Comparison of ENCODE assay signal across 1 cellular context in the genomic region with DNA sequence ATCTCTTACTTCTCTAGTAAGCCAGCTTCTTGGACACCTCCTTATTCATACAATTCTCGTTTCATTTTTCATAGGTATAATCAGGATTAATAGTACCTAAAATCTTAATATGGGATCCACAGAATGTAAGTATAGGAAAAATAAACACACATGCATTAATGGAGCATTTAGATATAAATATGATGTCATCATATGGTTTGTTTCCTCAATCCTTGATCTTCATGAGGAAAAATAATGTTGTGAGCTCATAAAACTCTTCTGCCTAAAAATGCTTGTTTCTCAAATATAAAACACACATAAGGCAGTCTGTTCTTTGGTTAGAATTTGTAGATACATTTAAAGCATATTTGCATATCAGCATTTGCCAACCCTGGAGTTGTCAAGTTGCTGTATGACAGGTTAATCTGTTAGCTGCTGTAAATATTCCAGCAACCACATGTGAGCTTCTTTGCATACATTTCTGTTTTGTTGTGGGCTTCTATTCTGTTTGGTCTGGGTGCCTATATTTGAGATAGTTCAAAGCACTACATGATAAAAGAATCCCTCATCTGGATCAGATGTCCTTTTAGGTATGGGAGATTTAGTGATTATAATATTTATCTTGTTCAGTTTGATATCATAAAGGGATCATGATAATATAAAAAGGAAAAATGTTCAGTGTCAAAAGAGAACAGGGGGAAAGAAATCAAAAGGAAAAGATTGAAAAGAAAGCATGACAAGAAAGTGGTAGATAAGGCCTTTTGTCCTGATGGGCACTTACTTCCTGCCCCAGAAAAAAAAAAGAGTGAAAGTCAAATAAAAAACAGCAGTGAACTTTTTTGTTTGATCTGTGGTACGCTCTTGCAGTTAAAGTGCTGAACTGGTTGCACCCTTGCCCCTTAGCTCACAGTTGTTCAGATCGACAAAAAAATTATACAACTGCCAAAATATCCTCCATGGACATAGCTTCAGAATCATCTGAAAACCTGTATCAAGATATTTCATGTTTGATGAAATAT.
TF ChIP-seq lines count a peak whose summit lies in the region.

No MANE protein-coding gene starts in this region.

TF ChIP-seq in HepG2, 621 proteins besides CTCF, POLR2A, EP300 and RAD21 (continued from another document):
- TF ChIP-seq, protein P1, sequence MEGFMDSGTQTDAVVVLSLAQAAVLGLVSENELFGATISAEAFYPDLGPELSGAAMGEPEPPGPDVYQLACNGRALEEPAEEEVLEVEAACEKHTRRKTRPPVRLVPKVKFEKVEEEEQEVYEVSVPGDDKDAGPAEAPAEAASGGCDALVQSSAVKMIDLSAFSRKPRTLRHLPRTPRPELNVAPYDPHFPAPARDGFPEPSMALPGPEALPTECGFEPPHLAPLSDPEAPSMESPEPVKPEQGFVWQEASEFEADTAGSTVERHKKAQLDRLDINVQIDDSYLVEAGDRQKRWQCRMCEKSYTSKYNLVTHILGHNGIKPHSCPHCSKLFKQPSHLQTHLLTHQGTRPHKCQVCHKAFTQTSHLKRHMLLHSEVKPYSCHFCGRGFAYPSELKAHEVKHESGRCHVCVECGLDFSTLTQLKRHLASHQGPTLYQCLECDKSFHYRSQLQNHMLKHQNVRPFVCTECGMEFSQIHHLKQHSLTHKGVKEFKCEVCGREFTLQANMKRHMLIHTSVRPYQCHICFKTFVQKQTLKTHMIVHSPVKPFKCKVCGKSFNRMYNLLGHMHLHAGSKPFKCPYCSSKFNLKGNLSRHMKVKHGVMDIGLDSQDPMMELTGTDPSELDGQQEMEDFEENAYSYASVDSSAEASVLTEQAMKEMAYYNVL (CRISPR knock-in tag; IDR thresholded peaks at IDR 0.05; ENCODE audit: borderline replicate concordance) = peak; percentile 100
- TF ChIP-seq TSC22D2 (CRISPR knock-in tag; IDR thresholded peaks at IDR 0.05; ENCODE audit: borderline replicate concordance) (no peak), ZNF841 (CRISPR knock-in tag; IDR thresholded peaks at IDR 0.05; ENCODE audit: borderline replicate concordance) (no peak), GABPA (IDR thresholded peaks at IDR 0.05; ENCODE audit: low read depth, low read length) (no peak), GABPA (CRISPR knock-in tag; IDR thresholded peaks at IDR 0.05; ENCODE audit: low read depth) (peak; percentile 44; the same call in 1 of the 2 replicates), ATF1 (CRISPR knock-in tag; IDR thresholded peaks at IDR 0.05) (0 out of 2 replicates have a peak, but pooled peaks have one; percentile 15), ZNF337 (CRISPR knock-in tag; IDR thresholded peaks at IDR 0.05; ENCODE audit: borderline replicate concordance, low read depth) (no peak), JARID2 (CRISPR knock-in tag; IDR thresholded peaks at IDR 0.05; ENCODE audit: insufficient replicate concordance) (no peak), MEIS1 (CRISPR knock-in tag; IDR thresholded peaks at IDR 0.05; ENCODE audit: borderline replicate concordance) (0 out of 2 replicates have a peak, but pooled peaks have one; percentile 49), SAP130 (CRISPR knock-in tag; IDR thresholded peaks at IDR 0.05; ENCODE audit: low read depth) (peak; percentile 51; the same call in 1 of the 2 replicates), MTA3 (CRISPR knock-in tag; IDR thresholded peaks at IDR 0.05) (no peak), ZNF230 (CRISPR knock-in tag; IDR thresholded peaks at IDR 0.05) (peak; percentile 52; the same call in 1 of the 2 replicates), CREB1 (IDR thresholded peaks at IDR 0.05) (0 out of 2 replicates have a peak, but pooled peaks have one; percentile 10), CREB1 (CRISPR knock-in tag; IDR thresholded peaks at IDR 0.05) (no peak), ARNTL (CRISPR knock-in tag; IDR thresholded peaks at IDR 0.05) (peak; percentile 66; the same call in 1 of the 2 replicates), NR2F1 (CRISPR knock-in tag; IDR thresholded peaks at IDR 0.05) (peak in 1 of 2 experiments; percentile 51; a peak in 1 of 4 replicates), FOXJ3 (CRISPR knock-in tag; IDR thresholded peaks at IDR 0.05; ENCODE audit: borderline replicate concordance) (peak; percentile 25; the same call in 1 of the 2 replicates), ZNF619 (CRISPR knock-in tag; IDR thresholded peaks at IDR 0.05) (no peak), ZNF773 (CRISPR knock-in tag; IDR thresholded peaks at IDR 0.05; ENCODE audit: borderline replicate concordance) (no peak), BCL6 (CRISPR knock-in tag; IDR thresholded peaks at IDR 0.05) (peak; percentile 23; the same call in 1 of the 2 replicates), SOX13 (IDR thresholded peaks at IDR 0.05) (peak; percentile 82), SOX13 (CRISPR knock-in tag; conservative IDR thresholded peaks at IDR 0.05 in 1 of 2, IDR thresholded peaks at IDR 0.05 in 1 of 2) (peak in 1 of 2 experiments; percentile 93; a peak in 2 of 4 replicates)
- TF ChIP-seq, protein P2, sequence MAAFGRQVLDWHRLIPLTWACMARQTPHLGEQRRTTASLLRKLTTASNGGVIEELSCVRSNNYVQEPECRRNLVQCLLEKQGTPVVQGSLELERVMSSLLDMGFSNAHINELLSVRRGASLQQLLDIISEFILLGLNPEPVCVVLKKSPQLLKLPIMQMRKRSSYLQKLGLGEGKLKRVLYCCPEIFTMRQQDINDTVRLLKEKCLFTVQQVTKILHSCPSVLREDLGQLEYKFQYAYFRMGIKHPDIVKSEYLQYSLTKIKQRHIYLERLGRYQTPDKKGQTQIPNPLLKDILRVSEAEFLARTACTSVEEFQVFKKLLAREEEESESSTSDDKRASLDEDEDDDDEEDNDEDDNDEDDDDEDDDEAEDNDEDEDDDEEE (CRISPR knock-in tag; IDR thresholded peaks at IDR 0.05) = no peak
- TF ChIP-seq, protein P3, sequence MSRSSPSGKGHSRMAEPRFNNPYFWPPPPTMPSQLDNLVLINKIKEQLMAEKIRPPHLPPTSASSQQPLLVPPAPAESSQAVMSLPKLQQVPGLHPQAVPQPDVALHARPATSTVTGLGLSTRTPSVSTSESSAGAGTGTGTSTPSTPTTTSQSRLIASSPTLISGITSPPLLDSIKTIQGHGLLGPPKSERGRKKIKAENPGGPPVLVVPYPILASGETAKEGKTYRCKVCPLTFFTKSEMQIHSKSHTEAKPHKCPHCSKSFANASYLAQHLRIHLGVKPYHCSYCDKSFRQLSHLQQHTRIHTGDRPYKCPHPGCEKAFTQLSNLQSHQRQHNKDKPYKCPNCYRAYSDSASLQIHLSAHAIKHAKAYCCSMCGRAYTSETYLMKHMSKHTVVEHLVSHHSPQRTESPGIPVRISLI (CRISPR knock-in tag; IDR thresholded peaks at IDR 0.05; ENCODE audit: borderline replicate concordance) = peak; percentile 98
- TF ChIP-seq, protein P4, sequence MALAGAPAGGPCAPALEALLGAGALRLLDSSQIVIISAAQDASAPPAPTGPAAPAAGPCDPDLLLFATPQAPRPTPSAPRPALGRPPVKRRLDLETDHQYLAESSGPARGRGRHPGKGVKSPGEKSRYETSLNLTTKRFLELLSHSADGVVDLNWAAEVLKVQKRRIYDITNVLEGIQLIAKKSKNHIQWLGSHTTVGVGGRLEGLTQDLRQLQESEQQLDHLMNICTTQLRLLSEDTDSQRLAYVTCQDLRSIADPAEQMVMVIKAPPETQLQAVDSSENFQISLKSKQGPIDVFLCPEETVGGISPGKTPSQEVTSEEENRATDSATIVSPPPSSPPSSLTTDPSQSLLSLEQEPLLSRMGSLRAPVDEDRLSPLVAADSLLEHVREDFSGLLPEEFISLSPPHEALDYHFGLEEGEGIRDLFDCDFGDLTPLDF (CRISPR knock-in tag; IDR thresholded peaks at IDR 0.05) = no peak
- TF ChIP-seq, protein P5, sequence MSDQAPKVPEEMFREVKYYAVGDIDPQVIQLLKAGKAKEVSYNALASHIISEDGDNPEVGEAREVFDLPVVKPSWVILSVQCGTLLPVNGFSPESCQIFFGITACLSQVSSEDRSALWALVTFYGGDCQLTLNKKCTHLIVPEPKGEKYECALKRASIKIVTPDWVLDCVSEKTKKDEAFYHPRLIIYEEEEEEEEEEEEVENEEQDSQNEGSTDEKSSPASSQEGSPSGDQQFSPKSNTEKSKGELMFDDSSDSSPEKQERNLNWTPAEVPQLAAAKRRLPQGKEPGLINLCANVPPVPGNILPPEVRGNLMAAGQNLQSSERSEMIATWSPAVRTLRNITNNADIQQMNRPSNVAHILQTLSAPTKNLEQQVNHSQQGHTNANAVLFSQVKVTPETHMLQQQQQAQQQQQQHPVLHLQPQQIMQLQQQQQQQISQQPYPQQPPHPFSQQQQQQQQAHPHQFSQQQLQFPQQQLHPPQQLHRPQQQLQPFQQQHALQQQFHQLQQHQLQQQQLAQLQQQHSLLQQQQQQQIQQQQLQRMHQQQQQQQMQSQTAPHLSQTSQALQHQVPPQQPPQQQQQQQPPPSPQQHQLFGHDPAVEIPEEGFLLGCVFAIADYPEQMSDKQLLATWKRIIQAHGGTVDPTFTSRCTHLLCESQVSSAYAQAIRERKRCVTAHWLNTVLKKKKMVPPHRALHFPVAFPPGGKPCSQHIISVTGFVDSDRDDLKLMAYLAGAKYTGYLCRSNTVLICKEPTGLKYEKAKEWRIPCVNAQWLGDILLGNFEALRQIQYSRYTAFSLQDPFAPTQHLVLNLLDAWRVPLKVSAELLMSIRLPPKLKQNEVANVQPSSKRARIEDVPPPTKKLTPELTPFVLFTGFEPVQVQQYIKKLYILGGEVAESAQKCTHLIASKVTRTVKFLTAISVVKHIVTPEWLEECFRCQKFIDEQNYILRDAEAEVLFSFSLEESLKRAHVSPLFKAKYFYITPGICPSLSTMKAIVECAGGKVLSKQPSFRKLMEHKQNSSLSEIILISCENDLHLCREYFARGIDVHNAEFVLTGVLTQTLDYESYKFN (CRISPR knock-in tag; conservative IDR thresholded peaks at IDR 0.05) = peak; percentile 92
- TF ChIP-seq, protein P6, sequence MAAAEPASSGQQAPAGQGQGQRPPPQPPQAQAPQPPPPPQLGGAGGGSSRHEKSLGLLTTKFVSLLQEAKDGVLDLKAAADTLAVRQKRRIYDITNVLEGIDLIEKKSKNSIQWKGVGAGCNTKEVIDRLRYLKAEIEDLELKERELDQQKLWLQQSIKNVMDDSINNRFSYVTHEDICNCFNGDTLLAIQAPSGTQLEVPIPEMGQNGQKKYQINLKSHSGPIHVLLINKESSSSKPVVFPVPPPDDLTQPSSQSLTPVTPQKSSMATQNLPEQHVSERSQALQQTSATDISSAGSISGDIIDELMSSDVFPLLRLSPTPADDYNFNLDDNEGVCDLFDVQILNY (CRISPR knock-in tag; conservative IDR thresholded peaks at IDR 0.05) = no peak
- TF ChIP-seq, protein P7, sequence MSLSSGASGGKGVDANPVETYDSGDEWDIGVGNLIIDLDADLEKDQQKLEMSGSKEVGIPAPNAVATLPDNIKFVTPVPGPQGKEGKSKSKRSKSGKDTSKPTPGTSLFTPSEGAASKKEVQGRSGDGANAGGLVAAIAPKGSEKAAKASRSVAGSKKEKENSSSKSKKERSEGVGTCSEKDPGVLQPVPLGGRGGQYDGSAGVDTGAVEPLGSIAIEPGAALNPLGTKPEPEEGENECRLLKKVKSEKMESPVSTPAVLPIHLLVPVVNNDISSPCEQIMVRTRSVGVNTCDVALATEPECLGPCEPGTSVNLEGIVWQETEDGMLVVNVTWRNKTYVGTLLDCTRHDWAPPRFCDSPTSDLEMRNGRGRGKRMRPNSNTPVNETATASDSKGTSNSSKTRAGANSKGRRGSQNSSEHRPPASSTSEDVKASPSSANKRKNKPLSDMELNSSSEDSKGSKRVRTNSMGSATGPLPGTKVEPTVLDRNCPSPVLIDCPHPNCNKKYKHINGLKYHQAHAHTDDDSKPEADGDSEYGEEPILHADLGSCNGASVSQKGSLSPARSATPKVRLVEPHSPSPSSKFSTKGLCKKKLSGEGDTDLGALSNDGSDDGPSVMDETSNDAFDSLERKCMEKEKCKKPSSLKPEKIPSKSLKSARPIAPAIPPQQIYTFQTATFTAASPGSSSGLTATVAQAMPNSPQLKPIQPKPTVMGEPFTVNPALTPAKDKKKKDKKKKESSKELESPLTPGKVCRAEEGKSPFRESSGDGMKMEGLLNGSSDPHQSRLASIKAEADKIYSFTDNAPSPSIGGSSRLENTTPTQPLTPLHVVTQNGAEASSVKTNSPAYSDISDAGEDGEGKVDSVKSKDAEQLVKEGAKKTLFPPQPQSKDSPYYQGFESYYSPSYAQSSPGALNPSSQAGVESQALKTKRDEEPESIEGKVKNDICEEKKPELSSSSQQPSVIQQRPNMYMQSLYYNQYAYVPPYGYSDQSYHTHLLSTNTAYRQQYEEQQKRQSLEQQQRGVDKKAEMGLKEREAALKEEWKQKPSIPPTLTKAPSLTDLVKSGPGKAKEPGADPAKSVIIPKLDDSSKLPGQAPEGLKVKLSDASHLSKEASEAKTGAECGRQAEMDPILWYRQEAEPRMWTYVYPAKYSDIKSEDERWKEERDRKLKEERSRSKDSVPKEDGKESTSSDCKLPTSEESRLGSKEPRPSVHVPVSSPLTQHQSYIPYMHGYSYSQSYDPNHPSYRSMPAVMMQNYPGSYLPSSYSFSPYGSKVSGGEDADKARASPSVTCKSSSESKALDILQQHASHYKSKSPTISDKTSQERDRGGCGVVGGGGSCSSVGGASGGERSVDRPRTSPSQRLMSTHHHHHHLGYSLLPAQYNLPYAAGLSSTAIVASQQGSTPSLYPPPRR (CRISPR knock-in tag; IDR thresholded peaks at IDR 0.05; ENCODE audit: borderline replicate concordance) = peak; percentile 81; the same call in 1 of the 2 replicates
- TF ChIP-seq, protein P8, sequence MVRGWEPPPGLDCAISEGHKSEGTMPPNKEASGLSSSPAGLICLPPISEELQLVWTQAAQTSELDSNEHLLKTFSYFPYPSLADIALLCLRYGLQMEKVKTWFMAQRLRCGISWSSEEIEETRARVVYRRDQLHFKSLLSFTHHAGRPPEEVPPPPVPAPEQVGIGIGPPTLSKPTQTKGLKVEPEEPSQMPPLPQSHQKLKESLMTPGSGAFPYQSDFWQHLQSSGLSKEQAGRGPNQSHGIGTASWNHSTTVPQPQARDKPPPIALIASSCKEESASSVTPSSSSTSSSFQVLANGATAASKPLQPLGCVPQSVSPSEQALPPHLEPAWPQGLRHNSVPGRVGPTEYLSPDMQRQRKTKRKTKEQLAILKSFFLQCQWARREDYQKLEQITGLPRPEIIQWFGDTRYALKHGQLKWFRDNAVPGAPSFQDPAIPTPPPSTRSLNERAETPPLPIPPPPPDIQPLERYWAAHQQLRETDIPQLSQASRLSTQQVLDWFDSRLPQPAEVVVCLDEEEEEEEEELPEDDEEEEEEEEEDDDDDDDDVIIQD (CRISPR knock-in tag; IDR thresholded peaks at IDR 0.05; ENCODE audit: low read depth) = peak; percentile 37; the same call in 1 of the 2 replicates
